In the genomic region with DNA sequence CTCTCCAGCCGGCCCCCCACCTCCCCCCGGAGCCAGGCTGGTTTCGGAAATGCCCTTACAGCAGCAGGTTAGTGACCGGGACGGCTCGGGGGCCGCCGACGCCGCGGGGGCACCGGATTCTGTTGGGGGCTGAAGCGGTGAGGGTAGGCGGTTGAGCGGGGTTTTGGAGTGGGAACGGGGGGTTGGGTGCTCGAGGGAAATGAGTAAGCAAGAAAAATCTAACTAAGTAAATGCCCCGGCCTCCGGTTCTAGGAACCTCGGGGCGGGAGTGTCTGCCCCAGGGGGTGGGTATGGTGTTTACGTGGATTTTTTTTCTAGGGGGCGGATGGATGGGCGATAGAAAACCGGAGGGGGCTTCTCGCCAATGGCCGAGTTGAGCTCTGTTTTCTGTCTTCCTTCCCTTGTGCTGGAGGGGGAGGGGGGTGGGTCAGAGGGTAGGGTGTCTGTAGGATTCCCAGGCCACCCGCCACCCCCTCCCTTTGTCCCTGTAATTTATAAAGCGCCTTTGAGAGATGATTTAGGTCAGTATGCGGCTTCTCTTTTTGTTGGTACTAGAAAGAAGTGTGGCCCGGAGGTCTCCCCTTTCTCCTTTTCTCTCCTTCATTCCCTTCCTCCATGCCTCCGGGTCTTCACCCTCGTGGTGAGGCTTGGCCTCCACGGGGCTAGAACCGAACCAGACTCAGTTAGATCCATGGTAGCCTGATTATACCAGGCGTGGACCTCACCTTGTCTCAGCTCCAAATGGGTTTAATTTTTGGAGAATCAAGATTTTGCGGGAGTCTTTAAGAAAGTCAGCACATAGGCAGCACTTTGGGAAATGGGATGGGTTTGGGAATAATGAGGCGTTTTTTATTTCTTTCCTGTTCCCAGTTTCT, we compare ENCODE assay signal across 1 cellular context.
TF ChIP-seq lines count a peak whose summit lies in the region.

No MANE protein-coding gene starts in this region.

TF ChIP-seq in HCT116, 20 proteins besides CTCF, POLR2A, EP300 and RAD21 (continued from another document):
- TF ChIP-seq, protein P1, sequence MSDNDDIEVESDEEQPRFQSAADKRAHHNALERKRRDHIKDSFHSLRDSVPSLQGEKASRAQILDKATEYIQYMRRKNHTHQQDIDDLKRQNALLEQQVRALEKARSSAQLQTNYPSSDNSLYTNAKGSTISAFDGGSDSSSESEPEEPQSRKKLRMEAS (IDR thresholded peaks at IDR 0.05), result no peak
- TF ChIP-seq SIN3A (IDR thresholded peaks at IDR 0.05; ENCODE audit: low read depth) (no peak), ZFX (IDR thresholded peaks at IDR 0.05) (no peak), CEBPB (IDR thresholded peaks at IDR 0.05; ENCODE audit: low read depth) (no peak), YY1 (IDR thresholded peaks at IDR 0.05; ENCODE audit: extremely low read depth, insufficient replicate concordance, low read depth, low read length) (no peak)
- TF ChIP-seq, protein P2, sequence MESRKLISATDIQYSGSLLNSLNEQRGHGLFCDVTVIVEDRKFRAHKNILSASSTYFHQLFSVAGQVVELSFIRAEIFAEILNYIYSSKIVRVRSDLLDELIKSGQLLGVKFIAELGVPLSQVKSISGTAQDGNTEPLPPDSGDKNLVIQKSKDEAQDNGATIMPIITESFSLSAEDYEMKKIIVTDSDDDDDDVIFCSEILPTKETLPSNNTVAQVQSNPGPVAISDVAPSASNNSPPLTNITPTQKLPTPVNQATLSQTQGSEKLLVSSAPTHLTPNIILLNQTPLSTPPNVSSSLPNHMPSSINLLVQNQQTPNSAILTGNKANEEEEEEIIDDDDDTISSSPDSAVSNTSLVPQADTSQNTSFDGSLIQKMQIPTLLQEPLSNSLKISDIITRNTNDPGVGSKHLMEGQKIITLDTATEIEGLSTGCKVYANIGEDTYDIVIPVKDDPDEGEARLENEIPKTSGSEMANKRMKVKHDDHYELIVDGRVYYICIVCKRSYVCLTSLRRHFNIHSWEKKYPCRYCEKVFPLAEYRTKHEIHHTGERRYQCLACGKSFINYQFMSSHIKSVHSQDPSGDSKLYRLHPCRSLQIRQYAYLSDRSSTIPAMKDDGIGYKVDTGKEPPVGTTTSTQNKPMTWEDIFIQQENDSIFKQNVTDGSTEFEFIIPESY (IDR thresholded peaks at IDR 0.05; ENCODE audit: extremely low read depth, insufficient replicate concordance, low read length), result no peak
TF ChIP-seq in HCT116: peak in this region for 0.
